Comparison of ENCODE assay signal across 23 cellular contexts in genomic region chr17:45925311-45925710, GRCh38.
"Had no signal": no experiment of that assay in that cellular context is flagged by ENCODE, and none has a peak within 500 bp of the region (broad histone marks: within the 10 kb centered on the region; RNA-seq: fewer than 3 reads in every experiment).

No MANE protein-coding gene starts in this region.

- H3K9me3 Mint-ChIP-seq: stimulated activated memory B cell treated with anti-CD40 and anti-IgM and Interleukin-4, amounts not matched to agents 10 μg/mL and 1 μg/mL and 100 μg/mL, for 72 hours; stimulated activated naive CD8-positive, alpha-beta T cell treated with anti-CD3 and anti-CD28 coated beads, Interleukin-15, Interleukin-2, amounts not matched to agents 100 ng/mL and 50 ng/mL, for 24 hours had no signal

- H3K9me3 ChIP-seq: lower lobe of right lung, neutrophil, upper lobe of right lung, vagina had no signal

- FAIRE-seq: colon had no signal

- H3K4me3 Mint-ChIP-seq: dendritic cell treated with granulocyte-macrophage colony-stimulating factor and Interleukin-4, amounts not matched to agents 40 ng/mL and 50 ng/mL, for 4 days; naive B cell; stimulated activated memory B cell treated with anti-CD40 and anti-IgM and Interleukin-4, amounts not matched to agents 10 μg/mL and 1 μg/mL and 100 μg/mL, for 72 hours; stimulated activated naive CD8-positive, alpha-beta T cell treated with anti-CD3 and anti-CD28 coated beads, Interleukin-15, Interleukin-2, amounts not matched to agents 100 ng/mL and 50 ng/mL, for 24 hours had no signal

- H3K4me1 ChIP-seq: esophagus squamous epithelium, spleen, tibial artery had no signal

- H3K4me3 ChIP-seq: esophagus squamous epithelium, hepatocyte, lower lobe of right lung, psoas muscle, spleen, tibial artery, upper lobe of right lung, vagina had no signal

- DNase-seq: esophagus squamous epithelium; foreskin melanocyte; head of caudate nucleus; kidney glomerular epithelial cell; lower lobe of right lung; mesendoderm; naive B cell; psoas muscle; retina; spleen; stimulated activated CD4-positive, alpha-beta T cell treated with anti-CD3 and anti-CD28 coated beads, Interleukin-15, amount 100 ng/mL, for 24 hours; stimulated activated CD4-positive, alpha-beta T cell treated with anti-CD3 and anti-CD28 coated beads, Interleukin-1b, Interleukin-23, amount 100 ng/mL, for 48 hours; stimulated activated CD4-positive, alpha-beta T cell treated with anti-CD3 and anti-CD28 coated beads, Interleukin-4, amount 100 ng/mL, for 24 hours; tibial artery; upper lobe of right lung had no signal

- H3K27me3 ChIP-seq: esophagus squamous epithelium, hepatocyte, upper lobe of right lung, vagina had no signal

- H3K27ac Mint-ChIP-seq: dendritic cell treated with granulocyte-macrophage colony-stimulating factor and Interleukin-4, amounts not matched to agents 40 ng/mL and 50 ng/mL, for 4 days; naive B cell; stimulated activated memory B cell treated with anti-CD40 and anti-IgM and Interleukin-4, amounts not matched to agents 10 μg/mL and 1 μg/mL and 100 μg/mL, for 72 hours; stimulated activated naive CD8-positive, alpha-beta T cell treated with anti-CD3 and anti-CD28 coated beads, Interleukin-15, Interleukin-2, amounts not matched to agents 100 ng/mL and 50 ng/mL, for 24 hours had no signal

- H3K36me3 Mint-ChIP-seq: stimulated activated memory B cell treated with anti-CD40 and anti-IgM and Interleukin-4, amounts not matched to agents 10 μg/mL and 1 μg/mL and 100 μg/mL, for 72 hours had no signal

- H3K4me1 Mint-ChIP-seq: naive B cell; stimulated activated memory B cell treated with anti-CD40 and anti-IgM and Interleukin-4, amounts not matched to agents 10 μg/mL and 1 μg/mL and 100 μg/mL, for 72 hours had no signal

- ATAC-seq: lower lobe of right lung; sciatic nerve; stimulated activated memory B cell treated with anti-CD40 and anti-IgM and Interleukin-4, amounts not matched to agents 10 μg/mL and 1 μg/mL and 100 μg/mL, for 72 hours had no signal

- H3K27ac ChIP-seq: esophagus squamous epithelium, hepatocyte, lower lobe of right lung, neutrophil, spleen, tibial artery, upper lobe of right lung, vagina had no signal

- H3K36me3 ChIP-seq: esophagus squamous epithelium, lower lobe of right lung, neutrophil, spleen, tibial artery, upper lobe of right lung, vagina had no signal
